Comparison of ENCODE assay signal across 1 cellular context in the genomic region with DNA sequence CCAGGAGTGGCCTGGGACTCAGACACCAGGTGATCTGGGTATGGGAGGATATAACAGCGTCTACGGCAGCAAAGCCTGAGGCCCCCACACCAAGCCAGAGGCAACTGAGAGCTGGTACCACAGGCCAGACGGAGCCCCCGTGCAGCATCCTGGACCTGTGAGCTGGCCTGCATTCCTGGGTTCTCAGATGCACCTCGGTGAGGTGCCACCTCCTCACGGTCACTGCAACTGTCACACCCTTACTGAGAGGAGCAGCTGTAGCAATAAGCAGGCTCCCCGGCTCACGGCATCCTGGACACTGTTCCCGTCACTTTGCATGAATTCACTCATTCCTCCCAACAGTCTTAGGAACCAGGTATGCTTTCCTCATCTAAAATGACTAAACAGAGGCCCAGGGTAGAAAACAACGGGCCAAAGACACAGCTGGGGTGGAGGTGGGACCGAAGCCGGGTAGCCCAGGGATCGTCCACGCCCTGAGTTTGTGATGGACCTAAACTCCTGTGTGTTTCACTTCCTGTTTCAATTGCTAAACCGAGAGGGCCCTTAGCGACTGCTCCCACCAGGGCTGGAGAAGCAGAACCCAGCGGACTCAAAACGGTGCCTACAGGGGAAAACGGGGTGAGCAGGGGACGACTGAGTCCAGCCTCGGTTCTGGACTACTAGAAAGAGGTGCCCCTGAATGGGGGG.
TF ChIP-seq lines count a peak whose summit lies in the region.

No MANE protein-coding gene starts in this region.

TF ChIP-seq in GM23338, 12 proteins besides CTCF, POLR2A, EP300 and RAD21 (continued from another document):
- TF ChIP-seq, protein P1, sequence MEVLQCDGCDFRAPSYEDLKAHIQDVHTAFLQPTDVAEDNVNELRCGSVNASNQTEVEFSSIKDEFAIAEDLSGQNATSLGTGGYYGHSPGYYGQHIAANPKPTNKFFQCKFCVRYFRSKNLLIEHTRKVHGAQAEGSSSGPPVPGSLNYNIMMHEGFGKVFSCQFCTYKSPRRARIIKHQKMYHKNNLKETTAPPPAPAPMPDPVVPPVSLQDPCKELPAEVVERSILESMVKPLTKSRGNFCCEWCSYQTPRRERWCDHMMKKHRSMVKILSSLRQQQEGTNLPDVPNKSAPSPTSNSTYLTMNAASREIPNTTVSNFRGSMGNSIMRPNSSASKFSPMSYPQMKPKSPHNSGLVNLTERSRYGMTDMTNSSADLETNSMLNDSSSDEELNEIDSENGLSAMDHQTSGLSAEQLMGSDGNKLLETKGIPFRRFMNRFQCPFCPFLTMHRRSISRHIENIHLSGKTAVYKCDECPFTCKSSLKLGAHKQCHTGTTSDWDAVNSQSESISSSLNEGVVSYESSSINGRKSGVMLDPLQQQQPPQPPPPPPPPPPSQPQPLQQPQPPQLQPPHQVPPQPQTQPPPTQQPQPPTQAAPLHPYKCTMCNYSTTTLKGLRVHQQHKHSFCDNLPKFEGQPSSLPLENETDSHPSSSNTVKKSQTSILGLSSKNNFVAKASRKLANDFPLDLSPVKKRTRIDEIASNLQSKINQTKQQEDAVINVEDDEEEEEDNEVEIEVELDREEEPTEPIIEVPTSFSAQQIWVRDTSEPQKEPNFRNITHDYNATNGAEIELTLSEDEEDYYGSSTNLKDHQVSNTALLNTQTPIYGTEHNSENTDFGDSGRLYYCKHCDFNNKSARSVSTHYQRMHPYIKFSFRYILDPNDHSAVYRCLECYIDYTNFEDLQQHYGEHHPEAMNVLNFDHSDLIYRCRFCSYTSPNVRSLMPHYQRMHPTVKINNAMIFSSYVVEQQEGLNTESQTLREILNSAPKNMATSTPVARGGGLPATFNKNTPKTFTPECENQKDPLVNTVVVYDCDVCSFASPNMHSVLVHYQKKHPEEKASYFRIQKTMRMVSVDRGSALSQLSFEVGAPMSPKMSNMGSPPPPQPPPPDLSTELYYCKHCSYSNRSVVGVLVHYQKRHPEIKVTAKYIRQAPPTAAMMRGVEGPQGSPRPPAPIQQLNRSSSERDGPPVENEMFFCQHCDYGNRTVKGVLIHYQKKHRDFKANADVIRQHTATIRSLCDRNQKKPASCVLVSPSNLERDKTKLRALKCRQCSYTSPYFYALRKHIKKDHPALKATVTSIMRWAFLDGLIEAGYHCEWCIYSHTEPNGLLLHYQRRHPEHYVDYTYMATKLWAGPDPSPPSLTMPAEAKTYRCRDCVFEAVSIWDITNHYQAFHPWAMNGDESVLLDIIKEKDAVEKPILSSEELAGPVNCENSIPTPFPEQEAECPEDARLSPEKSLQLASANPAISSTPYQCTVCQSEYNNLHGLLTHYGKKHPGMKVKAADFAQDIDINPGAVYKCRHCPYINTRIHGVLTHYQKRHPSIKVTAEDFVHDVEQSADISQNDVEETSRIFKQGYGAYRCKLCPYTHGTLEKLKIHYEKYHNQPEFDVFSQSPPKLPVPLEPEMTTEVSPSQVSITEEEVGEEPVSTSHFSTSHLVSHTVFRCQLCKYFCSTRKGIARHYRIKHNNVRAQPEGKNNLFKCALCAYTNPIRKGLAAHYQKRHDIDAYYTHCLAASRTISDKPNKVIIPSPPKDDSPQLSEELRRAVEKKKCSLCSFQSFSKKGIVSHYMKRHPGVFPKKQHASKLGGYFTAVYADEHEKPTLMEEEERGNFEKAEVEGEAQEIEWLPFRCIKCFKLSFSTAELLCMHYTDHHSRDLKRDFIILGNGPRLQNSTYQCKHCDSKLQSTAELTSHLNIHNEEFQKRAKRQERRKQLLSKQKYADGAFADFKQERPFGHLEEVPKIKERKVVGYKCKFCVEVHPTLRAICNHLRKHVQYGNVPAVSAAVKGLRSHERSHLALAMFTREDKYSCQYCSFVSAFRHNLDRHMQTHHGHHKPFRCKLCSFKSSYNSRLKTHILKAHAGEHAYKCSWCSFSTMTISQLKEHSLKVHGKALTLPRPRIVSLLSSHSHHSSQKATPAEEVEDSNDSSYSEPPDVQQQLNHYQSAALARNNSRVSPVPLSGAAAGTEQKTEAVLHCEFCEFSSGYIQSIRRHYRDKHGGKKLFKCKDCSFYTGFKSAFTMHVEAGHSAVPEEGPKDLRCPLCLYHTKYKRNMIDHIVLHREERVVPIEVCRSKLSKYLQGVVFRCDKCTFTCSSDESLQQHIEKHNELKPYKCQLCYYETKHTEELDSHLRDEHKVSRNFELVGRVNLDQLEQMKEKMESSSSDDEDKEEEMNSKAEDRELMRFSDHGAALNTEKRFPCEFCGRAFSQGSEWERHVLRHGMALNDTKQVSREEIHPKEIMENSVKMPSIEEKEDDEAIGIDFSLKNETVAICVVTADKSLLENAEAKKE (CRISPR knock-in tag; IDR thresholded peaks at IDR 0.05): no peak
- TF ChIP-seq, protein P2, sequence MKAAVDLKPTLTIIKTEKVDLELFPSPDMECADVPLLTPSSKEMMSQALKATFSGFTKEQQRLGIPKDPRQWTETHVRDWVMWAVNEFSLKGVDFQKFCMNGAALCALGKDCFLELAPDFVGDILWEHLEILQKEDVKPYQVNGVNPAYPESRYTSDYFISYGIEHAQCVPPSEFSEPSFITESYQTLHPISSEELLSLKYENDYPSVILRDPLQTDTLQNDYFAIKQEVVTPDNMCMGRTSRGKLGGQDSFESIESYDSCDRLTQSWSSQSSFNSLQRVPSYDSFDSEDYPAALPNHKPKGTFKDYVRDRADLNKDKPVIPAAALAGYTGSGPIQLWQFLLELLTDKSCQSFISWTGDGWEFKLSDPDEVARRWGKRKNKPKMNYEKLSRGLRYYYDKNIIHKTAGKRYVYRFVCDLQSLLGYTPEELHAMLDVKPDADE (IDR thresholded peaks at IDR 0.05): no peak
- TF ChIP-seq, protein P3, sequence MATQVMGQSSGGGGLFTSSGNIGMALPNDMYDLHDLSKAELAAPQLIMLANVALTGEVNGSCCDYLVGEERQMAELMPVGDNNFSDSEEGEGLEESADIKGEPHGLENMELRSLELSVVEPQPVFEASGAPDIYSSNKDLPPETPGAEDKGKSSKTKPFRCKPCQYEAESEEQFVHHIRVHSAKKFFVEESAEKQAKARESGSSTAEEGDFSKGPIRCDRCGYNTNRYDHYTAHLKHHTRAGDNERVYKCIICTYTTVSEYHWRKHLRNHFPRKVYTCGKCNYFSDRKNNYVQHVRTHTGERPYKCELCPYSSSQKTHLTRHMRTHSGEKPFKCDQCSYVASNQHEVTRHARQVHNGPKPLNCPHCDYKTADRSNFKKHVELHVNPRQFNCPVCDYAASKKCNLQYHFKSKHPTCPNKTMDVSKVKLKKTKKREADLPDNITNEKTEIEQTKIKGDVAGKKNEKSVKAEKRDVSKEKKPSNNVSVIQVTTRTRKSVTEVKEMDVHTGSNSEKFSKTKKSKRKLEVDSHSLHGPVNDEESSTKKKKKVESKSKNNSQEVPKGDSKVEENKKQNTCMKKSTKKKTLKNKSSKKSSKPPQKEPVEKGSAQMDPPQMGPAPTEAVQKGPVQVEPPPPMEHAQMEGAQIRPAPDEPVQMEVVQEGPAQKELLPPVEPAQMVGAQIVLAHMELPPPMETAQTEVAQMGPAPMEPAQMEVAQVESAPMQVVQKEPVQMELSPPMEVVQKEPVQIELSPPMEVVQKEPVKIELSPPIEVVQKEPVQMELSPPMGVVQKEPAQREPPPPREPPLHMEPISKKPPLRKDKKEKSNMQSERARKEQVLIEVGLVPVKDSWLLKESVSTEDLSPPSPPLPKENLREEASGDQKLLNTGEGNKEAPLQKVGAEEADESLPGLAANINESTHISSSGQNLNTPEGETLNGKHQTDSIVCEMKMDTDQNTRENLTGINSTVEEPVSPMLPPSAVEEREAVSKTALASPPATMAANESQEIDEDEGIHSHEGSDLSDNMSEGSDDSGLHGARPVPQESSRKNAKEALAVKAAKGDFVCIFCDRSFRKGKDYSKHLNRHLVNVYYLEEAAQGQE (IDR thresholded peaks at IDR 0.05; ENCODE audit: unreplicated experiment): no peak
- TF ChIP-seq EZH2phosphoT487 (IDR thresholded peaks at IDR 0.05; ENCODE audit: unreplicated experiment): no peak
